In the genomic region with DNA sequence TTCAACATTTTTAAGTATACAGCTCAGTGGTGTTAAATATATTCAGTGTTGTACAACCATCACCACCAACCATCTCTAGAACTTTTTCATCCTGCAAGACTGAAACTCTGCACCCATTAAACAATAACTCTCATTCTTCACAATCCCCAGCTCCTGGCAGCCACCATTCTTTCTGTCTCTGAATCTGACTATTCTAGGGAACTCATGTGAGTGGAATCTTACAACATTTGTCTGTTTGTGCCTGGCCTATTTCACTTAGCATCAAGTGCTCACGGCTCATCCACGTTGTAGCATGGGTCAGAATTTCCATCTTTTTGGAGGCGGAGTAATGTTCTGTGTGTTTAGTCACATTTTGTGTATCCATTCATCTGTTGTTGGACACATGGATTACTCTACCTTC, we compare ENCODE assay signal across 15 cellular contexts. TPM values are rescaled to one million over a fixed set of nuclear protein-coding genes. Genes with fewer than 3 reads are reported as not detected.
DNase-seq lines count a peak whose midpoint lies in the region; ATAC-seq, FAIRE-seq and TF ChIP-seq lines count a peak whose summit lies in the region.
"Had no signal": no experiment of that assay in that cellular context is flagged by ENCODE, and none has a peak within 500 bp of the region (broad histone marks: within the 10 kb centered on the region; RNA-seq: fewer than 3 reads in every experiment).

No MANE protein-coding gene starts in this region.

- H3K9me3 Mint-ChIP-seq in CD4-positive, CD25-positive, alpha-beta regulatory T cell = no peaks in the 10 kb centered on the region
- no peaks in the 10 kb centered on the region for H3K9me3 Mint-ChIP-seq in IgD-negative memory B cell
- H3K9me3 Mint-ChIP-seq: naive B cell, WTC11 had no signal

- no peak for ATAC-seq in CD4-positive, CD25-positive, alpha-beta regulatory T cell (ENCODE audit: low read depth in 2 of 2)
- ATAC-seq in psoas muscle = no peak
- ATAC-seq: upper lobe of right lung had no signal

- no peak overlapping the region for H3K4me3 ChIP-seq in CD4-positive, CD25-positive, alpha-beta regulatory T cell (ENCODE audit: low read depth, low read length)
- H3K4me3 ChIP-seq in psoas muscle (no peak overlapping the region), small intestine (ENCODE audit: low read depth in 1 of 2, low read length in 2 of 2) (no peak overlapping the region)
- H3K4me3 ChIP-seq: prostate gland, upper lobe of right lung had no signal

- no peaks in the 10 kb centered on the region for H3K27me3 Mint-ChIP-seq in CD4-positive, CD25-positive, alpha-beta regulatory T cell
- no peaks in the 10 kb centered on the region for H3K27me3 Mint-ChIP-seq in IgD-negative memory B cell
- H3K27me3 Mint-ChIP-seq: naive B cell had no signal

- no peak for DNase-seq in CD4-positive, CD25-positive, alpha-beta regulatory T cell
- DNase-seq in fibroblast of gingiva (ENCODE audit: low read depth) (peak; percentile 14), psoas muscle (no peak), small intestine (no peak)
- DNase-seq in effector CD8-positive, alpha-beta T cell (lab: John Stamatoyannopoulos, UW) = no peak
- no peak for DNase-seq in stimulated activated naive CD4-positive, alpha-beta T cell (lab: John Stamatoyannopoulos, UW)
- DNase-seq: AML-193, cortex of kidney, MV-4-11, naive B cell, upper lobe of right lung had no signal

- H3K36me3 ChIP-seq in CD4-positive, CD25-positive, alpha-beta regulatory T cell (ENCODE audit: control insufficient read depth, insufficient read depth, low read length) = peaks cover 5% of the 10 kb centered on the region
- H3K36me3 ChIP-seq in psoas muscle (ENCODE audit: insufficient read depth in 1 of 2, low read depth in 1 of 2) (peaks cover 0 to 12% of the 10 kb centered on the region in 2 donors), small intestine (ENCODE audit: control insufficient read depth in 2 of 2, insufficient read depth in 2 of 2, low read length in 2 of 2) (no peaks in the 10 kb centered on the region)
- H3K36me3 ChIP-seq: prostate gland had no signal

- H3K27ac ChIP-seq in CD4-positive, CD25-positive, alpha-beta regulatory T cell (ENCODE audit: insufficient read depth, low read length, poor library complexity, severe bottlenecking) = peak overlapping the region; percentile 34
- H3K27ac ChIP-seq in psoas muscle = peak overlapping the region; percentile 92
- H3K27ac ChIP-seq in small intestine (ENCODE audit: low read depth in 1 of 2, low read length in 1 of 2) = no peak overlapping the region
- H3K27ac ChIP-seq: prostate gland, upper lobe of right lung had no signal

- H3K4me1 ChIP-seq in CD4-positive, CD25-positive, alpha-beta regulatory T cell (ENCODE audit: control insufficient read depth, insufficient read depth, low read length, poor library complexity, severe bottlenecking) = peaks cover 24% of the 10 kb centered on the region
- H3K4me1 ChIP-seq in psoas muscle = peaks cover 29% of the 10 kb centered on the region
- H3K4me1 ChIP-seq in small intestine (ENCODE audit: control insufficient read depth in 2 of 2, insufficient read depth in 1 of 2, low read depth in 1 of 2, low read length in 1 of 2) = peaks cover 7 to 8% of the 10 kb centered on the region in 2 donors
- H3K4me1 ChIP-seq: prostate gland had no signal

- H3K4me3 Mint-ChIP-seq in CD4-positive, CD25-positive, alpha-beta regulatory T cell = peak overlapping the region in 1 of 4 donors; percentile 98
- peak overlapping the region in 2 of 4 donors; percentile 91 to 92 for H3K4me3 Mint-ChIP-seq in IgD-negative memory B cell

- FAIRE-seq in small intestine (lab: Jason Lieb, UNC) = no peak
- FAIRE-seq: H54 had no signal

- TF ChIP-seq CTCF in psoas muscle (IDR thresholded peaks at IDR 0.05) = no peak

- H3K27ac Mint-ChIP-seq in CD4-positive, CD25-positive, alpha-beta regulatory T cell = peak overlapping the region; percentile 15 to 95 (median 18)
- peak overlapping the region in 2 of 3 donors; percentile 10 to 99 for H3K27ac Mint-ChIP-seq in IgD-negative memory B cell

- no peaks in the 10 kb centered on the region for H3K27me3 ChIP-seq in CD4-positive, CD25-positive, alpha-beta regulatory T cell (ENCODE audit: control insufficient read depth, insufficient read depth, low read length)
- H3K27me3 ChIP-seq in psoas muscle (ENCODE audit: insufficient read depth in 3 of 3, low read length in 2 of 3) (no peaks in the 10 kb centered on the region), small intestine (ENCODE audit: control insufficient read depth in 2 of 2, insufficient read depth in 2 of 2, low read length in 2 of 2) (no peaks in the 10 kb centered on the region)
- H3K27me3 ChIP-seq: upper lobe of right lung had no signal

- intact Hi-C loops in psoas muscle (cut with DNase I) = loop anchor here (2.0 to 5.0 kb wide), 2 partner anchors 15 to 40 kb away; partner anchors contain the start of gene PFKFB3 (in 1 of the 2)

- no peaks in the 10 kb centered on the region for H3K9me3 ChIP-seq in CD4-positive, CD25-positive, alpha-beta regulatory T cell (ENCODE audit: control insufficient read depth in 2 of 2, low read length in 2 of 2)
- no peaks in the 10 kb centered on the region for H3K9me3 ChIP-seq in psoas muscle
- H3K9me3 ChIP-seq in small intestine (ENCODE audit: control insufficient read depth, low read depth) = no peaks in the 10 kb centered on the region
- H3K9me3 ChIP-seq: prostate gland, upper lobe of right lung had no signal

- peaks cover 3% of the 10 kb centered on the region for H3K36me3 Mint-ChIP-seq in CD4-positive, CD25-positive, alpha-beta regulatory T cell
- no peaks in the 10 kb centered on the region for H3K36me3 Mint-ChIP-seq in IgD-negative memory B cell
- H3K36me3 Mint-ChIP-seq: naive B cell had no signal

- WGBS in psoas muscle, 3 donors = 61 to 72% (median 66%) methylated on average over 3 of the region's 3 CpGs
- WGBS in small intestine, 3 donors = 75 to 84% (median 81%) methylated on average over 3 of the region's 3 CpGs

- H3K4me1 Mint-ChIP-seq in CD4-positive, CD25-positive, alpha-beta regulatory T cell = peaks cover 17 to 43% (median 27%) of the 10 kb centered on the region in 4 donors
- peaks cover 22 to 29% (median 29%) of the 10 kb centered on the region in 3 donors for H3K4me1 Mint-ChIP-seq in IgD-negative memory B cell

RNA-seq across cellular contexts. Expression of gene PFKFB3, which starts 40.8 kb away (rescaled TPM):
- 96.3 TPM for total RNA-seq in CD4-positive, CD25-positive, alpha-beta regulatory T cell
- polyA plus RNA-seq in CD4-positive, CD25-positive, alpha-beta regulatory T cell = 1 to 10 TPM; 2.8 to 6.2 (median 3.9) TPM
- polyA plus RNA-seq in IgD-negative memory B cell (7.0 TPM), psoas muscle (100 to 1,000 TPM in 2 of 3 donors, 10 to 100 TPM in 1; 26.7 to 704 (median 448) TPM), small intestine (10 to 100 TPM; 10.1 to 28.4 (median 17.0) TPM)
- total RNA-seq in psoas muscle = 100 to 1,000 TPM in 3 of 4 donors, 10 to 100 TPM in 1; 25.4 to 225 (median 148) TPM

Comparison
In these comparisons a context has a peak if more than half of its experiments do, and no peak if none do; other contexts are left out.
1. H3K27ac ChIP-seq: peak in CD4-positive, CD25-positive, alpha-beta regulatory T cell (single experiment) and psoas muscle (single experiment); none in small intestine (0 of 2).